In genomic region chr13:50334092-50334778, GRCh38 we compare ENCODE assay signal across 14 cellular contexts.
DNase-seq lines count a peak whose midpoint lies in the region; ATAC-seq, FAIRE-seq and TF ChIP-seq lines count a peak whose summit lies in the region.
"Had no signal": no experiment of that assay in that cellular context is flagged by ENCODE, and none has a peak within 500 bp of the region (broad histone marks: within the 10 kb centered on the region; RNA-seq: fewer than 3 reads in every experiment).

No MANE protein-coding gene starts in this region.

- H3K36me3 ChIP-seq in transverse colon: no peaks in the 10 kb centered on the region
- H3K36me3 ChIP-seq: BLaER1 had no signal

- H3K27me3 Mint-ChIP-seq in immature natural killer cell (ENCODE audit: low read depth in 3 of 3): peaks cover 0 to 2% (median 0%) of the 10 kb centered on the region in 3 donors
- H3K27me3 Mint-ChIP-seq: activated T-cell treated with anti-CD3 and anti-CD28 coated beads, Interleukin-2, amount 50 U/mL, for 24 hours; central memory CD8-positive, alpha-beta T cell had no signal

- peak; percentile 69 for DNase-seq in KBM-7
- DNase-seq in SIG-M5 (lab: John Stamatoyannopoulos, UW): peak; percentile 98
- DNase-seq in left lobe of liver (ENCODE audit: low spot score): no peak
- DNase-seq in sciatic nerve (ENCODE audit: low spot score): no peak
- no peak for DNase-seq in transverse colon
- DNase-seq in GM12892 (ENCODE audit: insufficient read length): no peak
- DNase-seq in immature natural killer cell: no peak
- DNase-seq: activated T-cell treated with anti-CD3 and anti-CD28 coated beads, Interleukin-2, amount 50 U/mL, for 24 hours; NCI-H1048 had no signal

- in situ Hi-C loops in KBM-7 (cut with MboI; ENCODE audit: low pct_unique_long_range_greater_than_20kb, low sequenced_read_pairs): no loop called here
- in situ Hi-C loops in transverse colon (cut with MboI; ENCODE audit: low pct_ligation_motif_present in 1 of 4, low pct_unique_long_range_greater_than_20kb in 1 of 4, low sequenced_read_pairs in 3 of 4): no loop called here

- intact Hi-C loops in sciatic nerve (cut with DNase I): no loop called here
- intact Hi-C loops in transverse colon (cut with DNase I; ENCODE audit: low total_unique reads): no loop called here

- no peak overlapping the region for H3K4me3 Mint-ChIP-seq in immature natural killer cell
- H3K4me3 Mint-ChIP-seq: activated CD4-positive, alpha-beta T cell treated with anti-CD3 and anti-CD28 coated beads, Interleukin-2, amount 10 ng/mL, durations not matched to agents 24 days and 14 days; activated T-cell treated with anti-CD3 and anti-CD28 coated beads, Interleukin-2, amount 50 U/mL, for 24 hours; central memory CD8-positive, alpha-beta T cell had no signal

- 81 to 97% methylated on average over 1 to 9 of the region's 9 CpGs for WGBS in transverse colon (ENCODE audit: low coverage in 1 of 2), 2 donors

- H3K36me3 Mint-ChIP-seq in immature natural killer cell: peaks cover 0 to 8% (median 0%) of the 10 kb centered on the region in 3 donors

- H3K4me1 ChIP-seq in transverse colon: no peaks in the 10 kb centered on the region

- H3K4me3 ChIP-seq in transverse colon: no peak overlapping the region
- H3K4me3 ChIP-seq: BLaER1 had no signal

- no peak overlapping the region for H3K27ac Mint-ChIP-seq in immature natural killer cell
- H3K27ac Mint-ChIP-seq: activated CD4-positive, alpha-beta T cell treated with anti-CD3 and anti-CD28 coated beads, Interleukin-2, amount 10 ng/mL, durations not matched to agents 24 days and 14 days; activated T-cell treated with anti-CD3 and anti-CD28 coated beads, Interleukin-2, amount 50 U/mL, for 24 hours had no signal

- no peaks in the 10 kb centered on the region for H3K4me1 Mint-ChIP-seq in immature natural killer cell
- H3K4me1 Mint-ChIP-seq: central memory CD8-positive, alpha-beta T cell had no signal

- no peak for FAIRE-seq in GM12892 (lab: Jason Lieb, UNC)
- FAIRE-seq: HTR-8/SVneo had no signal

- no peaks in the 10 kb centered on the region for H3K27me3 ChIP-seq in transverse colon
- H3K27me3 ChIP-seq: BLaER1 had no signal

- ATAC-seq in left lobe of liver (peak; percentile 29), sciatic nerve (peak; percentile 52), GM21528 (IDR thresholded peaks at IDR 0.05; ENCODE audit: low FRiP score, unreplicated experiment) (no peak)

- no peaks in the 10 kb centered on the region for H3K9me3 ChIP-seq in transverse colon
- H3K9me3 ChIP-seq: BLaER1 had no signal

- peak overlapping the region in 2 of 4 donors; percentile 7 to 9 for H3K27ac ChIP-seq in transverse colon
- H3K27ac ChIP-seq: BLaER1 had no signal

- no peaks in the 10 kb centered on the region for H3K9me3 Mint-ChIP-seq in immature natural killer cell
- H3K9me3 Mint-ChIP-seq: activated T-cell treated with anti-CD3 and anti-CD28 coated beads, Interleukin-2, amount 50 U/mL, for 24 hours; central memory CD8-positive, alpha-beta T cell had no signal

- no peak for TF ChIP-seq EP300 in transverse colon (IDR thresholded peaks at IDR 0.05; ENCODE audit: low read depth)

- no peak for TF ChIP-seq CTCF in transverse colon (IDR thresholded peaks at IDR 0.05)

- TF ChIP-seq POLR2A in transverse colon (IDR thresholded peaks at IDR 0.05): no peak
- TF ChIP-seq POLR2A in GM12892 (IDR thresholded peaks at IDR 0.05; ENCODE audit: low read depth, low read length): no peak

Comparison
In these comparisons a context has a peak if more than half of its experiments do, and no peak if none do; other contexts are left out.
1. DNase-seq: peak in KBM-7 (single experiment) and SIG-M5 (single experiment); none in left lobe of liver (single experiment), sciatic nerve (single experiment), transverse colon (single experiment), GM12892 (single experiment) and immature natural killer cell (0 of 3).